8 cellular contexts compared by ENCODE assay signal in the genomic region with DNA sequence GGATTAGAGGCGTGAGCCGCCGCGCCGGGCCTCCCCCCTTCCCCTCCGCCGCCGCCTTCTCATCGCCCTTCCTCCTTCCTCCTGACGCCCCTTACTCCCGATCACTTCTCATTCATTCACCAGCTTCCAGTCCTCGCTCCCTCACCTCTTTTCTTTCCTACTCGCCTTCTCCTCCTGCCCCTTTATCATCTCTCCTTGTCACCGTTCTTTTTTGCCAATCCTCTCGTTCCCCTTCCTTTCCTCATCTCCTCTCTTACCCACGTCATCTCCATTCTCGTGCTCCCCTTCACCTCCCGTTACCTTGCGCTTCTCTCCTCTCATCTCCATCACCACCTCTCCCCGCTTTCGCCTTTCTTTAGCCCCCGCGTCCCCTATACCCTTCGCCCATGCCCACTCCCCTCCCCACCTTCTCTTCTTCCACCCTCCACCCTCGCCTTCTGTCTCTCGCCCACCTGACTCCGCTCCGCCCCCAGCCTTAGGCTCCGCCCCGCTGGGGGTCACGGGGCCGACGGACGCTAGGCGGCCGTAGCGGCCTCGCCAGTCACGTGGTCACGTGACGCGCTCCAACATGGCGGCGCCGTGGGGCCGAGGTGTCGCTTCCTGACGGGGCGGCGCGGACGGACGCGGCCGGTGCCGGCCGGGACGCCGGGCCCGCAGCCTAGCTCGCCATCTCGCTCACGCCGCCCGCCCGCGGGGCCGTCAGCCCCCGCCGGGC. TPM values are rescaled to one million over a fixed set of nuclear protein-coding genes. Genes with fewer than 3 reads are reported as not detected.
A peak's percentile ranks its signal among the peaks of the same experiment; 100 is the strongest.
DNase-seq lines count a peak whose midpoint lies in the region; ATAC-seq, FAIRE-seq and TF ChIP-seq lines count a peak whose summit lies in the region.

ARFGEF2 (plus strand) TSS at position 544 of the 715 bp plus-strand sequence. CDS start 179 bp downstream, outside the sequence.

- peaks cover 3 to 53% (median 48%) of the 10 kb centered on the region in 9 donors for H3K4me1 ChIP-seq in heart right ventricle
- peaks cover 22 to 41% (median 25%) of the 10 kb centered on the region in 4 donors for H3K4me1 ChIP-seq in upper lobe of left lung

- TF ChIP-seq EP300 in upper lobe of left lung (IDR thresholded peaks at IDR 0.05) = no peak

- WGBS in heart right ventricle, 2 donors = 1% methylated on average over 63 to 70 of the region's 70 CpGs
- 0 to 1% methylated on average over 53 to 70 of the region's 70 CpGs for WGBS in upper lobe of left lung, 2 donors

- TF ChIP-seq POLR2A in GM12891 (IDR thresholded peaks at IDR 0.05; ENCODE audit: low read depth, low read length) (peak; percentile 73; the same call in 1 of the 2 replicates), upper lobe of left lung (IDR thresholded peaks at IDR 0.05) (peak in 3 of 4 donors; percentile 61 to 97 (median 94))

- ATAC-seq in HG02840 (IDR thresholded peaks at IDR 0.05; ENCODE audit: low FRiP score, unreplicated experiment) (peak; percentile 80), heart right ventricle (peak; percentile 90 to 96 (median 96)), upper lobe of left lung (ENCODE audit: low FRiP score in 2 of 2) (peak; percentile 96 to 97)

- H3K4me3 ChIP-seq in heart right ventricle = peak within 1 kb of the TSS; percentile 46 to 98 (median 96)
- H3K4me3 ChIP-seq in upper lobe of left lung = peak within 1 kb of the TSS; percentile 85 to 98 (median 92)

- peak; percentile 100 for FAIRE-seq in GM12891 (lab: Jason Lieb, UNC)

- peak in 3 of 9 donors; percentile 16 to 19 (median 19) for TF ChIP-seq CTCF in heart right ventricle (IDR thresholded peaks at IDR 0.05)
- peak in 4 of 6 experiments; percentile 42 to 59 (median 50) for TF ChIP-seq CTCF in upper lobe of left lung (IDR thresholded peaks at IDR 0.05)

- H3K9me3 ChIP-seq in heart right ventricle (no peaks in the 10 kb centered on the region), upper lobe of left lung (no peaks in the 10 kb centered on the region)

- intact Hi-C loops in T-helper 1 cell treated with Interleukin-12 subunit alpha and Interleukin-12 subunit beta and Interleukin-4 antibody, amounts not matched to agents 30 ng/mL and 1 ng/mL, for 36 hours (cut with micrococcal nuclease) = loop anchor here (1.0 to 10.0 kb wide), 9 partner anchors 16 to 893 kb away; partner anchors contain the start of genes CSE1L, DDX27, SLC9A8 and STAU1
- intact Hi-C loops in heart right ventricle (cut with DNase I) = loop anchor here in 1 of 10 donors (5.0 kb wide), 1 partner anchor 61 kb away; no protein-coding TSS in a partner anchor
- intact Hi-C loops in posterior vena cava (cut with DNase I) = loop anchor here in 1 of 2 donors (10.0 kb wide), 1 partner anchor 1553 kb away; no protein-coding TSS in a partner anchor

- H3K27me3 ChIP-seq in heart right ventricle = no peaks in the 10 kb centered on the region
- no peaks in the 10 kb centered on the region for H3K27me3 ChIP-seq in upper lobe of left lung

- H3K27ac ChIP-seq in heart right ventricle (peak within 1 kb of the TSS; percentile 89 to 100 (median 96)), upper lobe of left lung (peak within 1 kb of the TSS; percentile 92 to 99 (median 96))

- DNase-seq in GM12891 (ENCODE audit: insufficient read length, low spot score) (peak; percentile 96), NCI-H146 (lab: John Stamatoyannopoulos, UW) (peak; percentile 95), amniotic epithelial cell (ENCODE audit: low read depth) (peak; percentile 84), heart right ventricle (peak; percentile 89 to 91), posterior vena cava (ENCODE audit: low spot score) (peak; percentile 97), upper lobe of left lung (peak; percentile 95 to 99)

- H3K36me3 ChIP-seq in heart right ventricle = no peaks in the 10 kb centered on the region
- H3K36me3 ChIP-seq in upper lobe of left lung = no peaks in the 10 kb centered on the region

TF ChIP-seq in GM12891, 5 proteins besides CTCF, POLR2A, EP300 and RAD21:
- TF ChIP-seq TAF1 (IDR thresholded peaks at IDR 0.05; ENCODE audit: low read depth, low read length) (peak; percentile 87), SPI1 (IDR thresholded peaks at IDR 0.05; ENCODE audit: low read depth, low read length) (no peak), POLR2AphosphoS5 (IDR thresholded peaks at IDR 0.05; ENCODE audit: low read depth, low read length) (peak; percentile 63)

RNA-seq across cellular contexts. Expression of gene ARFGEF2, which starts in this region (rescaled TPM):
- polyA plus RNA-seq in GM12891 (2012; ENCODE audit: low read depth, missing spikeins) = 8.3 TPM
- total RNA-seq in T-helper 1 cell treated with Interleukin-12 subunit alpha and Interleukin-12 subunit beta and Interleukin-4 antibody, amounts not matched to agents 30 ng/mL and 1 ng/mL, for 36 hours = 25.6 and 29.4 TPM in 2 replicates
- 10 to 100 TPM; 34.1 to 50.0 (median 42.2) TPM for total RNA-seq in heart right ventricle
- polyA plus RNA-seq in heart right ventricle = 10 to 100 TPM in 1 of 2 donors, 1 to 10 TPM in 1; 6.2 to 24.4 TPM
- 10 to 100 TPM; 23.2 to 27.5 TPM for total RNA-seq in posterior vena cava
- 10 to 100 TPM; 22.4 to 94.3 (median 32.2) TPM for total RNA-seq in upper lobe of left lung

Comparison
In these comparisons a context has a peak if more than half of its experiments do, and no peak if none do; other contexts are left out.
1. Peak in every context shown above with its lines: DNase-seq, ATAC-seq, H3K4me3 ChIP-seq and H3K27ac ChIP-seq.